Comparison of ENCODE assay signal across 10 cellular contexts in the genomic region with DNA sequence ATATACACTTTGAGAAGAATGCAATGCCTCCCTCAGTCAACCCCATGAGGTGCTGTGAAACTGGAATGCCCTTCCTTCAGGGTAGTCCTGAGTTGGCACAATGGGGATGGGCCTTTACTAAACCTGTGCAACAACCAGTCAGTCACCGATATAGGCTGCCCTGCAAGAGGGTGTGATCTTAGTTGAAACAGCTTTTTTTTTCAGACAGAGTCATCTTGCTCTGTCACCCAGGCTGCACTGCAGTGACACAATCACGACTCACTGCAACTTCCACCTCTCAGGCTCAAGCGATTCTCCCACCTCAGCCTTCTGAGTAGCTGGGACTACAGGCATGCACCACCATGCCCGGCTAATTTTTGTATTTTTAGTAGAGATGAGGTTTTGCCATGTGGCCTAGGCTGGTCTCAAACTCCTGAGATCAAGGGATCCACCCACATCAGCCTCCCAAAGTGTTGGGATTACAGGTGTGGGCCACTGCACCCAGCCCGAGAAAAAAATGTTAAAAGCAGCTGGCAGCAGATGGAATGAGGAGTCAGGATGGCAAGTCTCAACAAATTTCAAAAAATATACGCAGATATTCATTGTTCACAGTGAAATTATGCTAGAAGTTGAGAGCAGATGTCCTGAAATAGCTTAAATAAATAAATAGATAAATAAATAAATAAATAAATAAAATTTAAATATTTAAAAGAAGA. TPM values are rescaled to one million over a fixed set of nuclear protein-coding genes. Genes with fewer than 3 reads are reported as not detected.
DNase-seq lines count a peak whose midpoint lies in the region; ATAC-seq, FAIRE-seq and TF ChIP-seq lines count a peak whose summit lies in the region.
"Had no signal": no experiment of that assay in that cellular context is flagged by ENCODE, and none has a peak within 500 bp of the region (broad histone marks: within the 10 kb centered on the region; RNA-seq: fewer than 3 reads in every experiment).

No MANE protein-coding gene starts in this region.

- no peak for ATAC-seq in GM18502 (IDR thresholded peaks at IDR 0.05; ENCODE audit: poor library complexity, unreplicated experiment)

- no peaks in the 10 kb centered on the region for H3K9me3 ChIP-seq in BE2C

- H3K4me3 ChIP-seq in epithelial cell of esophagus (ENCODE audit: low read length) (no peak overlapping the region), BE2C (ENCODE audit: low read depth, low read length) (no peak overlapping the region)

- DNase-seq in DMS53 (lab: John Stamatoyannopoulos, UW) (peak; percentile 33), DMS53 treated with DMSO at 0.1 percent for 48 hours (lab: John Stamatoyannopoulos, UW; ENCODE audit: unreplicated experiment) (no peak), RCC 7860 (ENCODE audit: low spot score) (peak; percentile 58), epithelial cell of esophagus (ENCODE audit: low read depth) (peak; percentile 96), BE2C (no peak), substantia nigra (lab: John Stamatoyannopoulos, UW) (no peak)
- DNase-seq in stimulated activated CD4-positive, alpha-beta T cell treated with anti-CD3 and anti-CD28 coated beads, Interleukin-4, amount 100 ng/mL, for 48 hours (ENCODE audit: low read depth in 2 of 2): peak; percentile 35 to 56
- DNase-seq: NCI-H446 treated with DMSO at 0.1 percent for 48 hours had no signal

- H3K4me1 ChIP-seq in BE2C: no peaks in the 10 kb centered on the region

- no peaks in the 10 kb centered on the region for H3K27me3 ChIP-seq in BE2C

- H3K27ac ChIP-seq in substantia nigra (ENCODE audit: low read depth, low read length, poor library complexity, severe bottlenecking): no peak overlapping the region
- H3K27ac ChIP-seq: 22Rv1 had no signal

- H3K36me3 ChIP-seq in BE2C: no peaks in the 10 kb centered on the region

- peak; percentile 34 for FAIRE-seq in RCC 7860 (lab: Jason Lieb, UNC)

- TF ChIP-seq CTCF in epithelial cell of esophagus (IDR thresholded peaks at IDR 0.05; ENCODE audit: insufficient read depth, low read depth, low read length, missing control alignments): no peak
- TF ChIP-seq CTCF in BE2C (IDR thresholded peaks at IDR 0.05; ENCODE audit: low read depth, low read length): no peak

RNA-seq across cellular contexts. Expression of a gene that starts 31.8 kb away (rescaled TPM):
- polyA plus RNA-seq in BE2C (2012; ENCODE audit: insufficient read depth, insufficient read length, low read depth): 6.4 TPM

Comparison
In these comparisons a context has a peak if more than half of its experiments do, and no peak if none do; other contexts are left out.
1. DNase-seq: peak in DMS53 (single experiment), RCC 7860 (single experiment), epithelial cell of esophagus (single experiment) and stimulated activated CD4-positive, alpha-beta T cell treated with anti-CD3 and anti-CD28 coated beads, Interleukin-4, amount 100 ng/mL, for 48 hours (2 of 2); none in DMS53 treated with DMSO at 0.1 percent for 48 hours (single experiment), BE2C (single experiment) and substantia nigra (0 of 49).